ENCODE assay signal across 28 cellular contexts in the genomic region with DNA sequence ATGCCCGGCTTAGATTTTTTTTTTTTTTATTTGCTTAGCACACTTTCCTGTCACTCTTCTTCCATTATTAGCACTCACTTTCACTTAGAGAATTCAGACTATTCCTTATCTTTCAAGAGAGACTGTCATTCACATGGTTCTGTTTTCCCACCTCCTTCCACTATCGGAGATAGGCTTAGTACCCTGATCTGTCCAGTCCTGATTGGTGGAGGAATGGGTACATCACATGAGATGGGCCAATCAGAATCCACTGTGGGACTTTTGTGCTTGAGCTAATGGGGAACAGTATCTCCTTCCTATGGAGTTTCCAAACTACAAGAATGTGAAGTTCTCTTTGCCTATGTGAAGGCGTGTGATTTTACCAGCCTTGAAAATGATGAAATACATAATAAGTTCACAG.
"Had no signal": no experiment of that assay in that cellular context is flagged by ENCODE, and none has a peak within 500 bp of the region (broad histone marks: within the 10 kb centered on the region; RNA-seq: fewer than 3 reads in every experiment).

No MANE protein-coding gene starts in this region.

- DNase-seq: colonic mucosa; cortex of kidney; effector CD8-positive, alpha-beta T cell; effector memory CD8-positive, alpha-beta T cell; endodermal cell; erythroblast; esophagus squamous epithelium; foreskin fibroblast; foreskin melanocyte; gastrocnemius medialis; glutamatergic neuron; head of caudate nucleus; heart right ventricle; hippocampal formation; left cardiac atrium; left lung; left ventricle myocardium superior; lower lobe of right lung; mesenchymal stem cell; mucosa of descending colon; naive B cell had no signal

- FAIRE-seq: endometrium, islet of Langerhans, keratinocyte had no signal

- H3K27ac Mint-ChIP-seq: dendritic cell treated with granulocyte-macrophage colony-stimulating factor and Interleukin-4, amounts not matched to agents 40 ng/mL and 50 ng/mL, for 4 days; effector memory CD8-positive, alpha-beta T cell; endodermal cell; mesothelial cell of epicardium; naive B cell had no signal

- H3K36me3 ChIP-seq: colonic mucosa, esophagus squamous epithelium, gastrocnemius medialis, heart right ventricle, left lung, lower lobe of right lung had no signal

- ATAC-seq: effector memory CD8-positive, alpha-beta T cell; esophagus mucosa; gastrocnemius medialis; heart right ventricle; left cardiac atrium; left lung; left ventricle myocardium superior; lower lobe of right lung; mucosa of descending colon had no signal

- H3K27me3 ChIP-seq: colonic mucosa, esophagus squamous epithelium, gastrocnemius medialis had no signal

- H3K4me3 ChIP-seq: colonic mucosa, esophagus squamous epithelium, gastrocnemius medialis, heart right ventricle, left lung, lower lobe of right lung, mucosa of descending colon had no signal

- H3K4me3 Mint-ChIP-seq: dendritic cell treated with granulocyte-macrophage colony-stimulating factor and Interleukin-4, amounts not matched to agents 40 ng/mL and 50 ng/mL, for 4 days; effector memory CD8-positive, alpha-beta T cell; endodermal cell; mesothelial cell of epicardium; naive B cell had no signal

- H3K27ac ChIP-seq: colonic mucosa, epithelial cell of prostate, esophagus squamous epithelium, gastrocnemius medialis, heart right ventricle, left lung, lower lobe of right lung had no signal

- H3K4me1 ChIP-seq: colonic mucosa, left lung, lower lobe of right lung had no signal

- H3K9me3 ChIP-seq: colonic mucosa, gastrocnemius medialis had no signal

- H3K4me1 Mint-ChIP-seq: endodermal cell had no signal
